1 cellular context compared by ENCODE assay signal in the genomic region with DNA sequence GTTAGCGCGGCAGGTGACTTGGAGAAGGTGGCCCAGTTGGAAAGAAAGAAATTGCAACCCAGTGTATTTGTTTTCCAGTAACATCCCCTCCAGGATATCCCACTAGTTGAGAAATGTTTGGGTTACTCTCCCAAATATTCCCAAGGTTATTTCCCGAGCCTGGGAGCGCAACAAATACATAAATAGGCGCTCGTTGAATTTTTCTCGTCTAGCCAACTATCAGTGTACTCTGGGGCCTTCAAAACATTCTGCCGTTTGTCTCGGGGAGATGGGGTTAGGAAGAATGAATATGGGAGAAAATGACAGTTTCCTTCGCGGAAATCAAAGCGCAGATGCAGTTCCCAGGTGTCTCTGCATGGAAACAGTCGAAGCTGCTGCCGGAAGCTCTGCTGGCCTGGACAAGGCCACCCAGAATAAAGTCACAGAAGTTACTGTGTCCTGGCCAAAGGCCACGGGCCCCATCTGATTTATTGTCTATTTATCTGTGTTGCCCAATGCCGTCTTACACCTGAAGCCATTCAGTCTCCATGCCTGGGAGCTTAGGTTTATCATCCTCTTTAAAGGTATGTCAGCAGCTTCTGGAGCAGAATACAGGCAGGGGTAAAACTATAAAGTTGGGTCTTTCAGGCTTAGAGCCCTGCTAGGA.
TF ChIP-seq lines count a peak whose summit lies in the region.

No MANE protein-coding gene starts in this region.

TF ChIP-seq in HepG2, 621 proteins besides CTCF, POLR2A, EP300 and RAD21 (continued from another document):
- TF ChIP-seq, protein P1, sequence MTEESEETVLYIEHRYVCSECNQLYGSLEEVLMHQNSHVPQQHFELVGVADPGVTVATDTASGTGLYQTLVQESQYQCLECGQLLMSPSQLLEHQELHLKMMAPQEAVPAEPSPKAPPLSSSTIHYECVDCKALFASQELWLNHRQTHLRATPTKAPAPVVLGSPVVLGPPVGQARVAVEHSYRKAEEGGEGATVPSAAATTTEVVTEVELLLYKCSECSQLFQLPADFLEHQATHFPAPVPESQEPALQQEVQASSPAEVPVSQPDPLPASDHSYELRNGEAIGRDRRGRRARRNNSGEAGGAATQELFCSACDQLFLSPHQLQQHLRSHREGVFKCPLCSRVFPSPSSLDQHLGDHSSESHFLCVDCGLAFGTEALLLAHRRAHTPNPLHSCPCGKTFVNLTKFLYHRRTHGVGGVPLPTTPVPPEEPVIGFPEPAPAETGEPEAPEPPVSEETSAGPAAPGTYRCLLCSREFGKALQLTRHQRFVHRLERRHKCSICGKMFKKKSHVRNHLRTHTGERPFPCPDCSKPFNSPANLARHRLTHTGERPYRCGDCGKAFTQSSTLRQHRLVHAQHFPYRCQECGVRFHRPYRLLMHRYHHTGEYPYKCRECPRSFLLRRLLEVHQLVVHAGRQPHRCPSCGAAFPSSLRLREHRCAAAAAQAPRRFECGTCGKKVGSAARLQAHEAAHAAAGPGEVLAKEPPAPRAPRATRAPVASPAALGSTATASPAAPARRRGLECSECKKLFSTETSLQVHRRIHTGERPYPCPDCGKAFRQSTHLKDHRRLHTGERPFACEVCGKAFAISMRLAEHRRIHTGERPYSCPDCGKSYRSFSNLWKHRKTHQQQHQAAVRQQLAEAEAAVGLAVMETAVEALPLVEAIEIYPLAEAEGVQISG (CRISPR knock-in tag; IDR thresholded peaks at IDR 0.05) = peak; percentile 61
- TF ChIP-seq FOXJ3 (CRISPR knock-in tag; IDR thresholded peaks at IDR 0.05; ENCODE audit: borderline replicate concordance) (peak; percentile 10; the same call in 1 of the 2 replicates), CEBPB (IDR thresholded peaks at IDR 0.05; ENCODE audit: borderline replicate concordance, low read depth, low read length) (peak; percentile 33; the same call in 1 of the 2 replicates), ZMYM4 (CRISPR knock-in tag; IDR thresholded peaks at IDR 0.05) (0 out of 2 replicates have a peak, but pooled peaks have one; percentile 18), MBNL3 (CRISPR knock-in tag; conservative IDR thresholded peaks at IDR 0.05) (no peak), SMARCE1 (IDR thresholded peaks at IDR 0.05; ENCODE audit: borderline replicate concordance) (no peak), HOXA5 (CRISPR knock-in tag; IDR thresholded peaks at IDR 0.05) (peak; percentile 52; the same call in 1 of the 2 replicates), PHF21A (CRISPR knock-in tag; IDR thresholded peaks at IDR 0.05) (peak; percentile 69; the same call in 1 of the 2 replicates), KLF13 (CRISPR knock-in tag; IDR thresholded peaks at IDR 0.05) (no peak), ZNF607 (CRISPR knock-in tag; IDR thresholded peaks at IDR 0.05; ENCODE audit: borderline replicate concordance) (no peak), ZFY (CRISPR knock-in tag; IDR thresholded peaks at IDR 0.05) (peak; percentile 55), ZBTB3 (CRISPR knock-in tag; IDR thresholded peaks at IDR 0.05; ENCODE audit: borderline replicate concordance, low read depth) (no peak), NR2F6 (IDR thresholded peaks at IDR 0.05) (0 out of 2 replicates have a peak, but pooled peaks have one; percentile 12), NR2F6 (CRISPR knock-in tag; IDR thresholded peaks at IDR 0.05) (peak; percentile 37; the same call in 1 of the 2 replicates), HMG20B (CRISPR knock-in tag; conservative IDR thresholded peaks at IDR 0.05) (0 out of 2 replicates have a peak, but pooled peaks have one; percentile 16), GABPB1 (CRISPR knock-in tag; IDR thresholded peaks at IDR 0.05) (peak; percentile 33; the same call in 1 of the 2 replicates), ELF3 (CRISPR knock-in tag; IDR thresholded peaks at IDR 0.05) (peak; percentile 74), ELF4 (CRISPR knock-in tag; IDR thresholded peaks at IDR 0.05; ENCODE audit: borderline replicate concordance) (no peak), AGO2 (optimal IDR thresholded peaks at IDR 0.05; ENCODE audit: low read depth, low read length) (no peak), GATAD1 (CRISPR knock-in tag; IDR thresholded peaks at IDR 0.05) (0 out of 2 replicates have a peak, but pooled peaks have one; percentile 19), MIXL1 (CRISPR knock-in tag; IDR thresholded peaks at IDR 0.05) (0 out of 2 replicates have a peak, but pooled peaks have one; percentile 29), ZNF264 (CRISPR knock-in tag; IDR thresholded peaks at IDR 0.05) (0 out of 2 replicates have a peak, but pooled peaks have one; percentile 42), ZNF138 (CRISPR knock-in tag; IDR thresholded peaks at IDR 0.05; ENCODE audit: low read depth) (no peak), RBFOX2 (IDR thresholded peaks at IDR 0.05; ENCODE audit: low read depth, low read length) (no peak), ELF1 (CRISPR knock-in tag; IDR thresholded peaks at IDR 0.05) (peak; percentile 52), SAP130 (CRISPR knock-in tag; IDR thresholded peaks at IDR 0.05; ENCODE audit: low read depth) (peak; percentile 75), ZNF430 (CRISPR knock-in tag; IDR thresholded peaks at IDR 0.05) (0 out of 2 replicates have a peak, but pooled peaks have one; percentile 22), ARHGAP35 (CRISPR knock-in tag; IDR thresholded peaks at IDR 0.05; ENCODE audit: borderline replicate concordance) (no peak), ZNF24 (IDR thresholded peaks at IDR 0.05) (no peak), SOX6 (IDR thresholded peaks at IDR 0.05) (no peak), SOX6 (CRISPR knock-in tag; IDR thresholded peaks at IDR 0.05) (peak; percentile 57), CENPX (CRISPR knock-in tag; IDR thresholded peaks at IDR 0.05) (no peak), IKZF4 (CRISPR knock-in tag; IDR thresholded peaks at IDR 0.05; ENCODE audit: borderline replicate concordance, low read depth, not compliant biosample characterization) (no peak), ATF1 (CRISPR knock-in tag; IDR thresholded peaks at IDR 0.05) (no peak), GLI4 (CRISPR knock-in tag; IDR thresholded peaks at IDR 0.05; ENCODE audit: borderline replicate concordance) (no peak), ZSCAN30 (CRISPR knock-in tag; IDR thresholded peaks at IDR 0.05) (peak; percentile 58; the same call in 1 of the 2 replicates), NFIB (CRISPR knock-in tag; IDR thresholded peaks at IDR 0.05; ENCODE audit: borderline replicate concordance) (no peak), BCL6 (CRISPR knock-in tag; IDR thresholded peaks at IDR 0.05) (peak; percentile 34), NAIF1 (CRISPR knock-in tag; IDR thresholded peaks at IDR 0.05; ENCODE audit: borderline replicate concordance) (no peak), PAX8 (CRISPR knock-in tag; IDR thresholded peaks at IDR 0.05; ENCODE audit: borderline replicate concordance) (no peak), ZNF232 (CRISPR knock-in tag; IDR thresholded peaks at IDR 0.05; ENCODE audit: borderline replicate concordance) (peak; percentile 27; the same call in 1 of the 2 replicates), GFI1 (CRISPR knock-in tag; IDR thresholded peaks at IDR 0.05; ENCODE audit: borderline replicate concordance) (peak; percentile 88), SRSF1 (optimal IDR thresholded peaks at IDR 0.05; ENCODE audit: low read depth, low read length) (no peak)
- TF ChIP-seq, protein P2, sequence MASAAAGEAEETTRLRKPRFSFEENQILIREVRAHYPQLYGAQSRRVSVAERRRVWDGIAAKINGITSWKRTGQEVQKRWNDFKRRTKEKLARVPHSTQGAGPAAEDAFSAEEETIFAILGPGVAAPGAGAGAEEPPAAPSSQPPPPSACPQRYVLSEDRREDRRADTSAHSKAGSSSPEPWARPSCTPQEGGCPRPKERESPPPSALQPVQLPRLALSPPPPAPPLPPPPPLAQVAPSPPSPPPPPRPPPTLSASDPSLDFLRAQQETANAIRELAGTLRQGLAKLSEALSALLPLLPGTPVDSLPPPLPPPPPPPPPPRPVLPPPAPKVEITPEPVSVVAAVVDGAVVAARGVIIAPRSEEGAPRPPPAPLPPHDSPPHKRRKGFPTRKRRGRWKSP (CRISPR knock-in tag; IDR thresholded peaks at IDR 0.05) = peak; percentile 52; the same call in 1 of the 2 replicates
- TF ChIP-seq, protein P3, sequence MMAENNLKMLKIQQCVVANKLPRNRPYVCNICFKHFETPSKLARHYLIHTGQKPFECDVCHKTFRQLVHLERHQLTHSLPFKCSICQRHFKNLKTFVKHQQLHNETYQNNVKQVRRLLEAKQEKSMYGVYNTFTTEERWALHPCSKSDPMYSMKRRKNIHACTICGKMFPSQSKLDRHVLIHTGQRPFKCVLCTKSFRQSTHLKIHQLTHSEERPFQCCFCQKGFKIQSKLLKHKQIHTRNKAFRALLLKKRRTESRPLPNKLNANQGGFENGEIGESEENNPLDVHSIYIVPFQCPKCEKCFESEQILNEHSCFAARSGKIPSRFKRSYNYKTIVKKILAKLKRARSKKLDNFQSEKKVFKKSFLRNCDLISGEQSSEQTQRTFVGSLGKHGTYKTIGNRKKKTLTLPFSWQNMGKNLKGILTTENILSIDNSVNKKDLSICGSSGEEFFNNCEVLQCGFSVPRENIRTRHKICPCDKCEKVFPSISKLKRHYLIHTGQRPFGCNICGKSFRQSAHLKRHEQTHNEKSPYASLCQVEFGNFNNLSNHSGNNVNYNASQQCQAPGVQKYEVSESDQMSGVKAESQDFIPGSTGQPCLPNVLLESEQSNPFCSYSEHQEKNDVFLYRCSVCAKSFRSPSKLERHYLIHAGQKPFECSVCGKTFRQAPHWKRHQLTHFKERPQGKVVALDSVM (CRISPR knock-in tag; IDR thresholded peaks at IDR 0.05) = no peak
- TF ChIP-seq, protein P4, sequence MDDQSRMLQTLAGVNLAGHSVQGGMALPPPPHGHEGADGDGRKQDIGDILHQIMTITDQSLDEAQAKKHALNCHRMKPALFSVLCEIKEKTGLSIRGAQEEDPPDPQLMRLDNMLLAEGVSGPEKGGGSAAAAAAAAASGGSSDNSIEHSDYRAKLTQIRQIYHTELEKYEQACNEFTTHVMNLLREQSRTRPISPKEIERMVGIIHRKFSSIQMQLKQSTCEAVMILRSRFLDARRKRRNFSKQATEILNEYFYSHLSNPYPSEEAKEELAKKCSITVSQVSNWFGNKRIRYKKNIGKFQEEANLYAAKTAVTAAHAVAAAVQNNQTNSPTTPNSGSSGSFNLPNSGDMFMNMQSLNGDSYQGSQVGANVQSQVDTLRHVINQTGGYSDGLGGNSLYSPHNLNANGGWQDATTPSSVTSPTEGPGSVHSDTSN (CRISPR knock-in tag; IDR thresholded peaks at IDR 0.05; ENCODE audit: borderline replicate concordance) = no peak
- TF ChIP-seq, protein P5, sequence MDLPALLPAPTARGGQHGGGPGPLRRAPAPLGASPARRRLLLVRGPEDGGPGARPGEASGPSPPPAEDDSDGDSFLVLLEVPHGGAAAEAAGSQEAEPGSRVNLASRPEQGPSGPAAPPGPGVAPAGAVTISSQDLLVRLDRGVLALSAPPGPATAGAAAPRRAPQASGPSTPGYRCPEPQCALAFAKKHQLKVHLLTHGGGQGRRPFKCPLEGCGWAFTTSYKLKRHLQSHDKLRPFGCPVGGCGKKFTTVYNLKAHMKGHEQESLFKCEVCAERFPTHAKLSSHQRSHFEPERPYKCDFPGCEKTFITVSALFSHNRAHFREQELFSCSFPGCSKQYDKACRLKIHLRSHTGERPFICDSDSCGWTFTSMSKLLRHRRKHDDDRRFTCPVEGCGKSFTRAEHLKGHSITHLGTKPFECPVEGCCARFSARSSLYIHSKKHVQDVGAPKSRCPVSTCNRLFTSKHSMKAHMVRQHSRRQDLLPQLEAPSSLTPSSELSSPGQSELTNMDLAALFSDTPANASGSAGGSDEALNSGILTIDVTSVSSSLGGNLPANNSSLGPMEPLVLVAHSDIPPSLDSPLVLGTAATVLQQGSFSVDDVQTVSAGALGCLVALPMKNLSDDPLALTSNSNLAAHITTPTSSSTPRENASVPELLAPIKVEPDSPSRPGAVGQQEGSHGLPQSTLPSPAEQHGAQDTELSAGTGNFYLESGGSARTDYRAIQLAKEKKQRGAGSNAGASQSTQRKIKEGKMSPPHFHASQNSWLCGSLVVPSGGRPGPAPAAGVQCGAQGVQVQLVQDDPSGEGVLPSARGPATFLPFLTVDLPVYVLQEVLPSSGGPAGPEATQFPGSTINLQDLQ (CRISPR knock-in tag; IDR thresholded peaks at IDR 0.05) = no peak
- TF ChIP-seq, protein P6, sequence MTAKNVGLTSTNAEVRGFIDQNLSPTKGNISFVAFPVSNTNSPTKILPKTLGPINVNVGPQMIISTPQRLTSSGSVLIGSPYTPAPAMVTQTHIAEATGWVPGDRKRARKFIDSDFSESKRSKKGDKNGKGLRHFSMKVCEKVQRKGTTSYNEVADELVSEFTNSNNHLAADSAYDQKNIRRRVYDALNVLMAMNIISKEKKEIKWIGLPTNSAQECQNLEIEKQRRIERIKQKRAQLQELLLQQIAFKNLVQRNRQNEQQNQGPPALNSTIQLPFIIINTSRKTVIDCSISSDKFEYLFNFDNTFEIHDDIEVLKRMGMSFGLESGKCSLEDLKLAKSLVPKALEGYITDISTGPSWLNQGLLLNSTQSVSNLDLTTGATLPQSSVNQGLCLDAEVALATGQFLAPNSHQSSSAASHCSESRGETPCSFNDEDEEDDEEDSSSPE (CRISPR knock-in tag; IDR thresholded peaks at IDR 0.05) = no peak
- TF ChIP-seq, protein P7, sequence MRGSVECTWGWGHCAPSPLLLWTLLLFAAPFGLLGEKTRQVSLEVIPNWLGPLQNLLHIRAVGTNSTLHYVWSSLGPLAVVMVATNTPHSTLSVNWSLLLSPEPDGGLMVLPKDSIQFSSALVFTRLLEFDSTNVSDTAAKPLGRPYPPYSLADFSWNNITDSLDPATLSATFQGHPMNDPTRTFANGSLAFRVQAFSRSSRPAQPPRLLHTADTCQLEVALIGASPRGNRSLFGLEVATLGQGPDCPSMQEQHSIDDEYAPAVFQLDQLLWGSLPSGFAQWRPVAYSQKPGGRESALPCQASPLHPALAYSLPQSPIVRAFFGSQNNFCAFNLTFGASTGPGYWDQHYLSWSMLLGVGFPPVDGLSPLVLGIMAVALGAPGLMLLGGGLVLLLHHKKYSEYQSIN (CRISPR knock-in tag; IDR thresholded peaks at IDR 0.05; ENCODE audit: borderline replicate concordance) = no peak
TF ChIP-seq in HepG2: peak in this region for 48.
